17 cellular contexts compared by ENCODE assay signal in the genomic region with DNA sequence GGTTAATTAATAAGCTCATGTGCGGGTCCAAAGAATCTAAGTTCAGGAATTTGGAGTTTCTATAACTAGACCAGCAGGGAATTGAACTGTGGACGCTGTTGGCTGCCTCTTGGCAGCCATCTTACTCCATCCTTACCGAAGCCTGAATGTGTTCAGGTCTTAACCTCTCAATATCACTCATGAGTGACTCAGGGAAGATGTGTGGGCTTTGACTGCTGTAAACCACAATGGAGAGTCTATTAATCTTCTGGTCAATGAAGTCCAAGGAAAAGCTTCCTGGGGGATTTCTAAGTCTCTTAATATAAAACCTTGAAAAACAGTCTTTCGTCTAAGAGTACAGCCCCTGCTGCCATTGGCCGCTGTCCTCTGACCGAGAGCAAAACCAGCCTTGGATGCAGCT.
"Had no signal": no experiment of that assay in that cellular context is flagged by ENCODE, and none has a peak within 500 bp of the region (broad histone marks: within the 10 kb centered on the region; RNA-seq: fewer than 3 reads in every experiment).

No MANE protein-coding gene starts in this region.

- H3K9me3 ChIP-seq: colonic mucosa, prostate gland had no signal

- H3K36me3 ChIP-seq: colonic mucosa, heart left ventricle, left ventricle myocardium inferior, lower lobe of right lung, prostate gland had no signal

- H3K27me3 ChIP-seq: colonic mucosa, heart left ventricle had no signal

- H3K4me1 ChIP-seq: colonic mucosa, heart left ventricle, left ventricle myocardium inferior, lower lobe of right lung, parathyroid adenoma, prostate gland had no signal

- H3K4me3 ChIP-seq: colonic mucosa, heart left ventricle, left ventricle myocardium inferior, lower lobe of right lung, prostate gland, skin epidermis had no signal

- ATAC-seq: heart left ventricle; lower lobe of right lung; natural killer cell treated with Interleukin-12 subunit alpha and Interleukin-12 subunit beta and Interleukin-15 and Interleukin-18, amount 100 ng/mL, for 72 hours; sciatic nerve had no signal

- H3K27ac ChIP-seq: colonic mucosa, heart left ventricle, left ventricle myocardium inferior, lower lobe of right lung, parathyroid adenoma, prostate gland, skin epidermis had no signal

- H3K9ac ChIP-seq: parathyroid adenoma had no signal

- DNase-seq: colonic mucosa; dermis blood vessel endothelial cell; erythroblast; foreskin melanocyte; heart left ventricle; hippocampal formation; left ventricle myocardium inferior; lower lobe of right lung; stimulated activated CD4-positive, alpha-beta T cell treated with anti-CD3 and anti-CD28 coated beads, Interleukin-12 subunit alpha, Interleukin-12 subunit beta, amount 100 ng/mL, for 4 hours; stimulated activated CD4-positive, alpha-beta T cell treated with anti-CD3 and anti-CD28 coated beads, Interleukin-2, amount 100 ng/mL, for 48 hours; stimulated activated naive CD4-positive, alpha-beta T cell treated with Interleukin-2 at 50 U/mL for 16 hours; trophoblast cell had no signal

- H2AFZ ChIP-seq: parathyroid adenoma had no signal
